Comparison of ENCODE assay signal across 11 cellular contexts in the genomic region with DNA sequence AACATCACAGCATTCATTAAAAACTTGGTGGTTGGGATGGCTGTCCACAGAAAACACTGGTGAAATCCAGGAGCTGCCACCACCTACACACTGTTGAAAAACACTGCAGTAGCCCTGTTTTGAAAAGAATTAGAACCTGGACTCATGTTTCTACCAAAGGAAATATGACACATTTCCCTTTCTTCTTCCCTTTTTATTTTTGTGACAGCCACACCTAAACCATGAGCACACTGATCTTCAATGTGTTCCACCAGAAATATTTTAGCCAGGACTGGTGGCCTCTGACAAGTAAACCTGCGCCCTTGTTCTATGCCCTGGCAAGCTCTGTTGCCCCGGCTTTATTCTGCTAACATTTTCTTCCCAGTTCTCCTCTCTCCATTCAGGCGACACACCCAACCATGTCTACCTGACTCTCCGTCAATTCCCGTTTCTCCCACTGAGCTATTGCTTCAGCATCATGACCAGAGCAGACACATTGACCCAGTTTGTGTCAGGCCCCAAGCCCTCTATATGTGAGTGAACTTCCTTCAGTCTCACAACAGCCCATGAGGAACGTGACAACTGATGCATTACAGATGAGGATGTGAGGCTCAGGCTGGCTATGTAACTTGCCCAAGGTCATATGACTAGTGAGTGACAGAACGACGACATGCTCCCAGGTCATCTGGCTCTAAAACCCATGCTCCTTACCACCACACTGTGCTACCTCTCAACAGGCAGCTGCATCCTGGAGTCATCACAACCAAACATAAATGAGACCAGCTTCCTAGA. TPM values are rescaled to one million over a fixed set of nuclear protein-coding genes. Genes with fewer than 3 reads are reported as not detected.
DNase-seq lines count a peak whose midpoint lies in the region; ATAC-seq and TF ChIP-seq lines count a peak whose summit lies in the region.
"Had no signal": no experiment of that assay in that cellular context is flagged by ENCODE, and none has a peak within 500 bp of the region (broad histone marks: within the 10 kb centered on the region; RNA-seq: fewer than 3 reads in every experiment).

No MANE protein-coding gene starts in this region.

- 88% methylated on average over 8 of the region's 8 CpGs for WGBS in esophagus muscularis mucosa
- 84 to 86% methylated on average over 7 to 8 of the region's 8 CpGs for WGBS in testis, 2 donors

- peaks cover 57% of the 10 kb centered on the region for H3K36me3 Mint-ChIP-seq in T-helper 1 cell treated with Interleukin-12 subunit alpha and Interleukin-12 subunit beta and Interleukin-4 antibody, amounts not matched to agents 30 μg/mL and 1 μg/mL, for 36 hours (ENCODE audit: low read depth)
- H3K36me3 Mint-ChIP-seq in stimulated activated memory B cell treated with anti-CD40 and anti-IgM and Interleukin-4, amounts not matched to agents 10 μg/mL and 1 μg/mL and 100 μg/mL, for 72 hours = peaks cover 43% of the 10 kb centered on the region

- no peak for DNase-seq in T-helper 1 cell
- no peak for DNase-seq in esophagus muscularis mucosa (ENCODE audit: extremely low spot score)
- no peak for DNase-seq in T1000 (lab: John Stamatoyannopoulos, UW)
- no peak for DNase-seq in stimulated activated naive CD4-positive, alpha-beta T cell treated with Interleukin-2 at 50 U/mL for 16 hours (lab: John Stamatoyannopoulos, UW)
- DNase-seq in testis = no peak
- DNase-seq: activated CD4-positive, alpha-beta T cell treated with anti-CD3 and anti-CD28 coated beads, Interleukin-2, amount 50 U/mL, for 1 hour; NCI-H1092; PC-9 had no signal

- no peaks in the 10 kb centered on the region for H3K36me3 ChIP-seq in KMS-11 (ENCODE audit: insufficient read depth)
- H3K36me3 ChIP-seq in esophagus muscularis mucosa = peaks cover 0 to 18% (median 5%) of the 10 kb centered on the region in 4 donors
- H3K36me3 ChIP-seq in testis (ENCODE audit: low read depth, missing control alignments) = no peaks in the 10 kb centered on the region

- peak overlapping the region; percentile 96; the same call in 1 of the 2 replicates for H3K4me2 ChIP-seq in KMS-11
- H3K4me2 ChIP-seq: PC-9 had no signal

- no peak overlapping the region for H2AFZ ChIP-seq in KMS-11 (ENCODE audit: low read depth)
- H2AFZ ChIP-seq: PC-9 had no signal

- H4K20me1 ChIP-seq in KMS-11 (ENCODE audit: insufficient read depth) = no peaks in the 10 kb centered on the region

- H3K4me1 ChIP-seq in KMS-11 (ENCODE audit: low read depth, poor library complexity, severe bottlenecking) (peaks cover 38% of the 10 kb centered on the region), esophagus muscularis mucosa (peaks cover 18 to 45% (median 36%) of the 10 kb centered on the region in 4 donors), testis (peaks cover 8% of the 10 kb centered on the region)

- H3K9me3 Mint-ChIP-seq in T-helper 1 cell treated with Interleukin-12 subunit alpha and Interleukin-12 subunit beta and Interleukin-4 antibody, amounts not matched to agents 30 μg/mL and 1 μg/mL, for 36 hours = peaks cover 32% of the 10 kb centered on the region
- H3K9me3 Mint-ChIP-seq in stimulated activated memory B cell treated with anti-CD40 and anti-IgM and Interleukin-4, amounts not matched to agents 10 μg/mL and 1 μg/mL and 100 μg/mL, for 72 hours = peaks cover 20% of the 10 kb centered on the region

- peaks cover 59% of the 10 kb centered on the region for H3K4me1 Mint-ChIP-seq in T-helper 1 cell treated with Interleukin-12 subunit alpha and Interleukin-12 subunit beta and Interleukin-4 antibody, amounts not matched to agents 30 μg/mL and 1 μg/mL, for 36 hours (ENCODE audit: low read depth)
- peaks cover 62% of the 10 kb centered on the region for H3K4me1 Mint-ChIP-seq in stimulated activated memory B cell treated with anti-CD40 and anti-IgM and Interleukin-4, amounts not matched to agents 10 μg/mL and 1 μg/mL and 100 μg/mL, for 72 hours

- peak overlapping the region; percentile 5 for H3K27ac Mint-ChIP-seq in T-helper 1 cell treated with Interleukin-12 subunit alpha and Interleukin-12 subunit beta and Interleukin-4 antibody, amounts not matched to agents 30 μg/mL and 1 μg/mL, for 36 hours
- H3K27ac Mint-ChIP-seq in stimulated activated memory B cell treated with anti-CD40 and anti-IgM and Interleukin-4, amounts not matched to agents 10 μg/mL and 1 μg/mL and 100 μg/mL, for 72 hours = peak overlapping the region; percentile 93

- TF ChIP-seq POLR2A in esophagus muscularis mucosa (IDR thresholded peaks at IDR 0.05; ENCODE audit: low read depth) (no peak), testis (IDR thresholded peaks at IDR 0.05) (no peak)

- TF ChIP-seq CTCF in KMS-11 (conservative IDR thresholded peaks at IDR 0.05; ENCODE audit: low read depth, low read length) (no peak), esophagus muscularis mucosa (IDR thresholded peaks at IDR 0.05) (no peak), testis (IDR thresholded peaks at IDR 0.05) (no peak)

- H3K4me3 Mint-ChIP-seq in T-helper 1 cell treated with Interleukin-12 subunit alpha and Interleukin-12 subunit beta and Interleukin-4 antibody, amounts not matched to agents 30 μg/mL and 1 μg/mL, for 36 hours = peak overlapping the region; percentile 84
- H3K4me3 Mint-ChIP-seq in stimulated activated memory B cell treated with anti-CD40 and anti-IgM and Interleukin-4, amounts not matched to agents 10 μg/mL and 1 μg/mL and 100 μg/mL, for 72 hours = peak overlapping the region; percentile 42

- peak; percentile 72 for ATAC-seq in stimulated activated memory B cell treated with anti-CD40 and anti-IgM and Interleukin-4, amounts not matched to agents 10 μg/mL and 1 μg/mL and 100 μg/mL, for 72 hours

- H3K27ac ChIP-seq in KMS-11 = no peak overlapping the region
- peak overlapping the region; percentile 48 to 85 (median 59) for H3K27ac ChIP-seq in esophagus muscularis mucosa (replicated peaks in 1 of 4)
- H3K27ac ChIP-seq in testis = peak overlapping the region in 1 of 2 donors; percentile 95
- H3K27ac ChIP-seq: PC-9 had no signal

- peaks cover 32% of the 10 kb centered on the region for H3K79me2 ChIP-seq in KMS-11 (ENCODE audit: insufficient read depth, low read depth)

- H3K4me3 ChIP-seq in KMS-11 (IDR thresholded peaks at IDR 0.05; ENCODE audit: insufficient read depth, low read depth, low read length) (no peak overlapping the region), esophagus muscularis mucosa (peak overlapping the region in 1 of 4 donors; percentile 17), testis (no peak overlapping the region)
- H3K4me3 ChIP-seq: PC-9 had no signal

- H3K9ac ChIP-seq in KMS-11 = no peak overlapping the region

- H3K27me3 ChIP-seq in KMS-11 (ENCODE audit: insufficient read depth, low read depth) (no peaks in the 10 kb centered on the region), esophagus muscularis mucosa (no peaks in the 10 kb centered on the region), testis (no peaks in the 10 kb centered on the region)

- no peak for TF ChIP-seq EP300 in esophagus muscularis mucosa (IDR thresholded peaks at IDR 0.05)

- no peaks in the 10 kb centered on the region for H3K27me3 Mint-ChIP-seq in T-helper 1 cell treated with Interleukin-12 subunit alpha and Interleukin-12 subunit beta and Interleukin-4 antibody, amounts not matched to agents 30 μg/mL and 1 μg/mL, for 36 hours (ENCODE audit: low read depth)
- H3K27me3 Mint-ChIP-seq in stimulated activated memory B cell treated with anti-CD40 and anti-IgM and Interleukin-4, amounts not matched to agents 10 μg/mL and 1 μg/mL and 100 μg/mL, for 72 hours = no peaks in the 10 kb centered on the region

- intact Hi-C loops in esophagus muscularis mucosa (cut with DNase I) (no loop called here), testis (cut with DNase I; ENCODE audit: low total_unique reads) (no loop called here)

- H3K9me3 ChIP-seq in esophagus muscularis mucosa (peaks cover 0 to 10% (median 4%) of the 10 kb centered on the region in 4 donors), testis (no peaks in the 10 kb centered on the region)

RNA-seq across cellular contexts. Expression of a gene that starts 3.5 kb away (rescaled TPM):
- 10 to 100 TPM; 13.0 to 21.2 (median 17.1) TPM for total RNA-seq in esophagus muscularis mucosa
- 1 to 10 TPM; 5.1 to 6.3 TPM for total RNA-seq in testis
- polyA plus RNA-seq in testis (ENCODE audit: insufficient read depth, low read depth, low replicate concordance) = 11.4 TPM

RNA-seq across cellular contexts. Expression of a gene that starts 19.2 kb away (rescaled TPM):
- 10 to 100 TPM; 30.8 to 51.7 (median 40.2) TPM for total RNA-seq in esophagus muscularis mucosa
- total RNA-seq in testis = 10 to 100 TPM; 44.3 to 47.3 TPM
- polyA plus RNA-seq in testis (ENCODE audit: insufficient read depth, low read depth, low replicate concordance) = 36.3 TPM

RNA-seq across cellular contexts. Expression of a gene that starts 60.0 kb away (rescaled TPM):
- total RNA-seq in esophagus muscularis mucosa (10 to 100 TPM; 13.3 to 27.4 (median 20.4) TPM), testis (10 to 100 TPM; 23.8 to 46.6 TPM)
- polyA plus RNA-seq in testis (ENCODE audit: insufficient read depth, low read depth, low replicate concordance) = 29.5 TPM
